In the genomic region with DNA sequence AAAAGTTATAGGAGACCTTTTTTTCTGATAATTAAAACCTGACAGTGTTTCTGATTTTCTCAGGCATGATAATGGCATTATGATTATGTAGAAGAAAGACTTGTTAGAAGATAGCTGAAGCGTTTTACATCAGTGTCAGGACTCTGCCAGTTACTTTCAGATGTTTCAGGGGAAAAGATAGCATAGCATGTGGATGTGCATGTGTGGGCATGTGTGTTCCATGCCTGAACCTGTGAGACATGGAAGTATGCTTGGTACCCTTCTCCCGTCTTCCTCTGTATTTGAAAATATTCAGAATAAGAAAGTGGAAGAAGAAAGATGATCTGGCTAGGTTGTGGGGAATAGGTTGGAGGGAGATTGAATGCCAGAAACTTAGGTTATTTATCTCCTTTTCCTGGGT, we compare ENCODE assay signal across 24 cellular contexts.
"Had no signal": no experiment of that assay in that cellular context is flagged by ENCODE, and none has a peak within 500 bp of the region (broad histone marks: within the 10 kb centered on the region; RNA-seq: fewer than 3 reads in every experiment).

No MANE protein-coding gene starts in this region.

- H3K9me3 Mint-ChIP-seq: dendritic cell treated with granulocyte-macrophage colony-stimulating factor and Interleukin-4, amounts not matched to agents 40 ng/mL and 50 ng/mL, for 4 days; effector memory CD8-positive, alpha-beta T cell; endodermal cell; immature natural killer cell; mesothelial cell of epicardium; naive B cell had no signal

- H3K4me1 ChIP-seq: colonic mucosa, left lung, lower lobe of right lung had no signal

- H3K27ac Mint-ChIP-seq: dendritic cell treated with granulocyte-macrophage colony-stimulating factor and Interleukin-4, amounts not matched to agents 40 ng/mL and 50 ng/mL, for 4 days; effector memory CD8-positive, alpha-beta T cell; endodermal cell; immature natural killer cell; mesothelial cell of epicardium had no signal

- H3K36me3 ChIP-seq: colonic mucosa had no signal

- H3K4me1 Mint-ChIP-seq: naive B cell had no signal

- H2AFZ ChIP-seq: hepatocyte had no signal

- H3K4me3 ChIP-seq: colonic mucosa, esophagus muscularis mucosa, gastroesophageal sphincter, heart left ventricle, hepatocyte, left lung, lower lobe of right lung, mucosa of descending colon had no signal

- H3K27me3 Mint-ChIP-seq: dendritic cell treated with granulocyte-macrophage colony-stimulating factor and Interleukin-4, amounts not matched to agents 40 ng/mL and 50 ng/mL, for 4 days; effector memory CD8-positive, alpha-beta T cell; naive B cell had no signal

- H3K4me3 Mint-ChIP-seq: dendritic cell treated with granulocyte-macrophage colony-stimulating factor and Interleukin-4, amounts not matched to agents 40 ng/mL and 50 ng/mL, for 4 days; effector memory CD8-positive, alpha-beta T cell; endodermal cell; immature natural killer cell; mesothelial cell of epicardium; naive B cell had no signal

- H3K27me3 ChIP-seq: colonic mucosa, esophagus muscularis mucosa, foreskin keratinocyte, gastroesophageal sphincter, heart left ventricle, hepatocyte, left lung had no signal

- H3K27ac ChIP-seq: colonic mucosa, esophagus muscularis mucosa, foreskin keratinocyte, gastroesophageal sphincter, heart left ventricle, hepatocyte, left lung, lower lobe of right lung had no signal

- ATAC-seq: effector memory CD8-positive, alpha-beta T cell; foreskin keratinocyte; gastroesophageal sphincter; heart left ventricle; left cardiac atrium; left lung; left ventricle myocardium superior; lower lobe of right lung; mucosa of descending colon had no signal

- H3K4me2 ChIP-seq: hepatocyte had no signal

- DNase-seq: colonic mucosa; cortex of kidney; effector CD8-positive, alpha-beta T cell; effector memory CD8-positive, alpha-beta T cell; endodermal cell; heart left ventricle; hypothalamus; immature natural killer cell; islet precursor cell; left cardiac atrium; left lung; left ventricle myocardium superior; lower lobe of right lung; mesenchymal stem cell; mucosa of descending colon; naive B cell had no signal

- FAIRE-seq: endometrium, frontal cortex had no signal

- H3K9me3 ChIP-seq: colonic mucosa, esophagus muscularis mucosa, gastroesophageal sphincter, heart left ventricle, left lung, lower lobe of right lung, mucosa of descending colon had no signal
